1 cellular context compared by ENCODE assay signal in the genomic region with DNA sequence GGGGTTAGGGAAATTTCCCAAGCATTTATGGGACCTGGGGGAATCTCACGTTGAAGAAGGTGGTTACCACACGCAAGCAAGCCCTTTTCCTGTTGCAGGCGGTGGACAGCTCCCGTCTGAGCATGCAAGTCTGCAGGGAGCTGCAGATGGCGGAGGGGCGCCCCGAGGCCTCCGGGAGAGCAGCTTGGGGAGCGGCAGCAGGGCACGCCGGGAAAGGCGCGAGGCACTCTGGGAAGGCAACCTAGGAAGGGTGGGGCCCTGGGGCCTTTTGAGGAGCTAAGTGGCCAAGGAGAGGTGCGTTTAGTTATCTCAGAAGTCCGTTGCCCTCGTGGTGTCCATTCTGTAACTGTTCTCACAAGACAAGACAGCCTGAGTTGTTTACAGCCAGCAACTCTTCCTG.
A peak's percentile ranks its signal among the peaks of the same experiment; 100 is the strongest.
TF ChIP-seq lines count a peak whose summit lies in the region.

No MANE protein-coding gene starts in this region.

TF ChIP-seq in K562, 482 proteins besides CTCF, POLR2A, EP300 and RAD21:
- TF ChIP-seq, protein P1, sequence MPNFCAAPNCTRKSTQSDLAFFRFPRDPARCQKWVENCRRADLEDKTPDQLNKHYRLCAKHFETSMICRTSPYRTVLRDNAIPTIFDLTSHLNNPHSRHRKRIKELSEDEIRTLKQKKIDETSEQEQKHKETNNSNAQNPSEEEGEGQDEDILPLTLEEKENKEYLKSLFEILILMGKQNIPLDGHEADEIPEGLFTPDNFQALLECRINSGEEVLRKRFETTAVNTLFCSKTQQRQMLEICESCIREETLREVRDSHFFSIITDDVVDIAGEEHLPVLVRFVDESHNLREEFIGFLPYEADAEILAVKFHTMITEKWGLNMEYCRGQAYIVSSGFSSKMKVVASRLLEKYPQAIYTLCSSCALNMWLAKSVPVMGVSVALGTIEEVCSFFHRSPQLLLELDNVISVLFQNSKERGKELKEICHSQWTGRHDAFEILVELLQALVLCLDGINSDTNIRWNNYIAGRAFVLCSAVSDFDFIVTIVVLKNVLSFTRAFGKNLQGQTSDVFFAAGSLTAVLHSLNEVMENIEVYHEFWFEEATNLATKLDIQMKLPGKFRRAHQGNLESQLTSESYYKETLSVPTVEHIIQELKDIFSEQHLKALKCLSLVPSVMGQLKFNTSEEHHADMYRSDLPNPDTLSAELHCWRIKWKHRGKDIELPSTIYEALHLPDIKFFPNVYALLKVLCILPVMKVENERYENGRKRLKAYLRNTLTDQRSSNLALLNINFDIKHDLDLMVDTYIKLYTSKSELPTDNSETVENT (CRISPR knock-in tag; IDR thresholded peaks at IDR 0.05): no peak
- TF ChIP-seq ZNF354B (CRISPR knock-in tag; IDR thresholded peaks at IDR 0.05) (no peak), ZNF143 (CRISPR knock-in tag; IDR thresholded peaks at IDR 0.05) (peak; percentile 51; the same call in 1 of the 2 replicates), EZH2 (IDR thresholded peaks at IDR 0.05; ENCODE audit: borderline replicate concordance, low read depth, low read length) (no peak), CXXC5 (CRISPR knock-in tag; IDR thresholded peaks at IDR 0.05) (0 out of 2 replicates have a peak, but pooled peaks have one; percentile 36), AFF1 (IDR thresholded peaks at IDR 0.05; ENCODE audit: low read depth in 1 of 2, partially characterized antibody in 2 of 2) (peak in 1 of 2 experiments; percentile 88), EHMT2 (IDR thresholded peaks at IDR 0.05) (0 out of 2 replicates have a peak, but pooled peaks have one; percentile 36), CHD1 (IDR thresholded peaks at IDR 0.05; ENCODE audit: low read length) (no peak), HLTF (IDR thresholded peaks at IDR 0.05) (no peak), VEZF1 (CRISPR knock-in tag; IDR thresholded peaks at IDR 0.05) (0 out of 2 replicates have a peak, but pooled peaks have one; percentile 10), RBM39 (optimal IDR thresholded peaks at IDR 0.05; ENCODE audit: low read depth, low read length) (no peak), L3MBTL2 (IDR thresholded peaks at IDR 0.05) (peak; percentile 73), SREBF2 (CRISPR knock-in tag; IDR thresholded peaks at IDR 0.05) (no peak), DACH1 (IDR thresholded peaks at IDR 0.05; ENCODE audit: partially characterized antibody) (no peak)
- TF ChIP-seq, protein P2, sequence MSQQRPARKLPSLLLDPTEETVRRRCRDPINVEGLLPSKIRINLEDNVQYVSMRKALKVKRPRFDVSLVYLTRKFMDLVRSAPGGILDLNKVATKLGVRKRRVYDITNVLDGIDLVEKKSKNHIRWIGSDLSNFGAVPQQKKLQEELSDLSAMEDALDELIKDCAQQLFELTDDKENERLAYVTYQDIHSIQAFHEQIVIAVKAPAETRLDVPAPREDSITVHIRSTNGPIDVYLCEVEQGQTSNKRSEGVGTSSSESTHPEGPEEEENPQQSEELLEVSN (IDR thresholded peaks at IDR 0.05; ENCODE audit: borderline replicate concordance in 1 of 2, extremely low read depth in 1 of 2, insufficient read depth in 1 of 2, insufficient read length in 1 of 2, low read depth in 1 of 2, low read length in 1 of 2, poor library complexity in 1 of 2, severe bottlenecking in 1 of 2): peak in 1 of 2 experiments; percentile 26
- TF ChIP-seq, protein P3, sequence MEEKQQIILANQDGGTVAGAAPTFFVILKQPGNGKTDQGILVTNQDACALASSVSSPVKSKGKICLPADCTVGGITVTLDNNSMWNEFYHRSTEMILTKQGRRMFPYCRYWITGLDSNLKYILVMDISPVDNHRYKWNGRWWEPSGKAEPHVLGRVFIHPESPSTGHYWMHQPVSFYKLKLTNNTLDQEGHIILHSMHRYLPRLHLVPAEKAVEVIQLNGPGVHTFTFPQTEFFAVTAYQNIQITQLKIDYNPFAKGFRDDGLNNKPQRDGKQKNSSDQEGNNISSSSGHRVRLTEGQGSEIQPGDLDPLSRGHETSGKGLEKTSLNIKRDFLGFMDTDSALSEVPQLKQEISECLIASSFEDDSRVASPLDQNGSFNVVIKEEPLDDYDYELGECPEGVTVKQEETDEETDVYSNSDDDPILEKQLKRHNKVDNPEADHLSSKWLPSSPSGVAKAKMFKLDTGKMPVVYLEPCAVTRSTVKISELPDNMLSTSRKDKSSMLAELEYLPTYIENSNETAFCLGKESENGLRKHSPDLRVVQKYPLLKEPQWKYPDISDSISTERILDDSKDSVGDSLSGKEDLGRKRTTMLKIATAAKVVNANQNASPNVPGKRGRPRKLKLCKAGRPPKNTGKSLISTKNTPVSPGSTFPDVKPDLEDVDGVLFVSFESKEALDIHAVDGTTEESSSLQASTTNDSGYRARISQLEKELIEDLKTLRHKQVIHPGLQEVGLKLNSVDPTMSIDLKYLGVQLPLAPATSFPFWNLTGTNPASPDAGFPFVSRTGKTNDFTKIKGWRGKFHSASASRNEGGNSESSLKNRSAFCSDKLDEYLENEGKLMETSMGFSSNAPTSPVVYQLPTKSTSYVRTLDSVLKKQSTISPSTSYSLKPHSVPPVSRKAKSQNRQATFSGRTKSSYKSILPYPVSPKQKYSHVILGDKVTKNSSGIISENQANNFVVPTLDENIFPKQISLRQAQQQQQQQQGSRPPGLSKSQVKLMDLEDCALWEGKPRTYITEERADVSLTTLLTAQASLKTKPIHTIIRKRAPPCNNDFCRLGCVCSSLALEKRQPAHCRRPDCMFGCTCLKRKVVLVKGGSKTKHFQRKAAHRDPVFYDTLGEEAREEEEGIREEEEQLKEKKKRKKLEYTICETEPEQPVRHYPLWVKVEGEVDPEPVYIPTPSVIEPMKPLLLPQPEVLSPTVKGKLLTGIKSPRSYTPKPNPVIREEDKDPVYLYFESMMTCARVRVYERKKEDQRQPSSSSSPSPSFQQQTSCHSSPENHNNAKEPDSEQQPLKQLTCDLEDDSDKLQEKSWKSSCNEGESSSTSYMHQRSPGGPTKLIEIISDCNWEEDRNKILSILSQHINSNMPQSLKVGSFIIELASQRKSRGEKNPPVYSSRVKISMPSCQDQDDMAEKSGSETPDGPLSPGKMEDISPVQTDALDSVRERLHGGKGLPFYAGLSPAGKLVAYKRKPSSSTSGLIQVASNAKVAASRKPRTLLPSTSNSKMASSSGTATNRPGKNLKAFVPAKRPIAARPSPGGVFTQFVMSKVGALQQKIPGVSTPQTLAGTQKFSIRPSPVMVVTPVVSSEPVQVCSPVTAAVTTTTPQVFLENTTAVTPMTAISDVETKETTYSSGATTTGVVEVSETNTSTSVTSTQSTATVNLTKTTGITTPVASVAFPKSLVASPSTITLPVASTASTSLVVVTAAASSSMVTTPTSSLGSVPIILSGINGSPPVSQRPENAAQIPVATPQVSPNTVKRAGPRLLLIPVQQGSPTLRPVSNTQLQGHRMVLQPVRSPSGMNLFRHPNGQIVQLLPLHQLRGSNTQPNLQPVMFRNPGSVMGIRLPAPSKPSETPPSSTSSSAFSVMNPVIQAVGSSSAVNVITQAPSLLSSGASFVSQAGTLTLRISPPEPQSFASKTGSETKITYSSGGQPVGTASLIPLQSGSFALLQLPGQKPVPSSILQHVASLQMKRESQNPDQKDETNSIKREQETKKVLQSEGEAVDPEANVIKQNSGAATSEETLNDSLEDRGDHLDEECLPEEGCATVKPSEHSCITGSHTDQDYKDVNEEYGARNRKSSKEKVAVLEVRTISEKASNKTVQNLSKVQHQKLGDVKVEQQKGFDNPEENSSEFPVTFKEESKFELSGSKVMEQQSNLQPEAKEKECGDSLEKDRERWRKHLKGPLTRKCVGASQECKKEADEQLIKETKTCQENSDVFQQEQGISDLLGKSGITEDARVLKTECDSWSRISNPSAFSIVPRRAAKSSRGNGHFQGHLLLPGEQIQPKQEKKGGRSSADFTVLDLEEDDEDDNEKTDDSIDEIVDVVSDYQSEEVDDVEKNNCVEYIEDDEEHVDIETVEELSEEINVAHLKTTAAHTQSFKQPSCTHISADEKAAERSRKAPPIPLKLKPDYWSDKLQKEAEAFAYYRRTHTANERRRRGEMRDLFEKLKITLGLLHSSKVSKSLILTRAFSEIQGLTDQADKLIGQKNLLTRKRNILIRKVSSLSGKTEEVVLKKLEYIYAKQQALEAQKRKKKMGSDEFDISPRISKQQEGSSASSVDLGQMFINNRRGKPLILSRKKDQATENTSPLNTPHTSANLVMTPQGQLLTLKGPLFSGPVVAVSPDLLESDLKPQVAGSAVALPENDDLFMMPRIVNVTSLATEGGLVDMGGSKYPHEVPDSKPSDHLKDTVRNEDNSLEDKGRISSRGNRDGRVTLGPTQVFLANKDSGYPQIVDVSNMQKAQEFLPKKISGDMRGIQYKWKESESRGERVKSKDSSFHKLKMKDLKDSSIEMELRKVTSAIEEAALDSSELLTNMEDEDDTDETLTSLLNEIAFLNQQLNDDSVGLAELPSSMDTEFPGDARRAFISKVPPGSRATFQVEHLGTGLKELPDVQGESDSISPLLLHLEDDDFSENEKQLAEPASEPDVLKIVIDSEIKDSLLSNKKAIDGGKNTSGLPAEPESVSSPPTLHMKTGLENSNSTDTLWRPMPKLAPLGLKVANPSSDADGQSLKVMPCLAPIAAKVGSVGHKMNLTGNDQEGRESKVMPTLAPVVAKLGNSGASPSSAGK (IDR thresholded peaks at IDR 0.05): peak; percentile 75
